Comparison of ENCODE assay signal across 10 cellular contexts in genomic region chr10:74055383-74056065, GRCh38. TPM values are rescaled to one million over a fixed set of nuclear protein-coding genes. Genes with fewer than 3 reads are reported as not detected.
DNase-seq lines count a peak whose midpoint lies in the region; ATAC-seq and TF ChIP-seq lines count a peak whose summit lies in the region.
"Had no signal": no experiment of that assay in that cellular context is flagged by ENCODE, and none has a peak within 500 bp of the region (broad histone marks: within the 10 kb centered on the region; RNA-seq: fewer than 3 reads in every experiment).

No MANE protein-coding gene starts in this region.

- H3K9me3 ChIP-seq in heart left ventricle (no peaks in the 10 kb centered on the region), lower lobe of right lung (no peaks in the 10 kb centered on the region), upper lobe of left lung (no peaks in the 10 kb centered on the region), thyroid gland (no peaks in the 10 kb centered on the region)
- H3K9me3 ChIP-seq: BLaER1 had no signal

- 69 to 73% (median 72%) methylated on average over 4 of the region's 4 CpGs for WGBS in heart left ventricle, 4 donors
- WGBS in upper lobe of left lung, 2 donors: 66 to 74% methylated on average over 4 of the region's 4 CpGs
- WGBS in thyroid gland, 2 donors: 85 to 88% methylated on average over 4 of the region's 4 CpGs

- ATAC-seq in heart left ventricle: no peak
- no peak for ATAC-seq in Right ventricle myocardium inferior
- no peak for ATAC-seq in lower lobe of right lung
- ATAC-seq in upper lobe of left lung (ENCODE audit: low FRiP score in 2 of 2): no peak

- intact Hi-C loops in heart left ventricle (cut with DNase I) (loop anchor here in 5 of 10 donors (5.0 to 10.0 kb wide), 3 partner anchors 51 to 168 kb away; partner anchors contain the start of gene VCL (in 1 of the 5)), Right ventricle myocardium inferior (cut with DNase I) (loop anchor here (5.0 kb wide), 1 partner anchor 58 kb away; the partner anchor contains the start of gene VCL), lower lobe of right lung (cut with DNase I) (no loop called here), thyroid gland (cut with DNase I) (no loop called here)
- intact Hi-C loops in activated T-helper 1 cell treated with anti-CD3 and anti-CD28 coated beads, Interleukin-12 subunit alpha, Interleukin-12 subunit beta, Interleukin-2, Interleukin-4 antibody, amounts not matched to agents 30 ng/mL and 10 ng/mL and 1 ng/mL, durations not matched to agents 14 hours and 24 hours and 36 hours (cut with micrococcal nuclease): loop anchor here (1.0 to 5.0 kb wide), 9 partner anchors 24 to 922 kb away; partner anchors contain the start of gene VCL

- DNase-seq in heart left ventricle (no peak), Right ventricle myocardium inferior (ENCODE audit: missing footprints) (no peak), lower lobe of right lung (no peak), upper lobe of left lung (no peak), thyroid gland (no peak), NCI-H1105 treated with DMSO at 0.1 percent for 48 hours (lab: John Stamatoyannopoulos, UW) (no peak), CD1c-positive myeloid dendritic cell (ENCODE audit: extremely low spot score) (no peak)
- no peak for DNase-seq in activated T-helper 1 cell treated with anti-CD3 and anti-CD28 coated beads, Interleukin-12 subunit alpha, Interleukin-12 subunit beta, Interleukin-2, Interleukin-4 antibody, amounts not matched to agents 30 ng/mL and 10 ng/mL and 1 ng/mL, durations not matched to agents 14 hours and 24 hours and 36 hours (ENCODE audit: low spot score)

- peak overlapping the region; percentile 62 for H3K4me3 Mint-ChIP-seq in activated T-helper 1 cell treated with anti-CD3 and anti-CD28 coated beads, Interleukin-12 subunit alpha, Interleukin-12 subunit beta, Interleukin-2, Interleukin-4 antibody, amounts not matched to agents 30 ng/mL and 10 ng/mL and 1 ng/mL, durations not matched to agents 14 hours and 24 hours and 36 hours
- H3K4me3 Mint-ChIP-seq: neural crest cell had no signal

- peaks cover 4% of the 10 kb centered on the region for H3K27me3 Mint-ChIP-seq in activated T-helper 1 cell treated with anti-CD3 and anti-CD28 coated beads, Interleukin-12 subunit alpha, Interleukin-12 subunit beta, Interleukin-2, Interleukin-4 antibody, amounts not matched to agents 30 ng/mL and 10 ng/mL and 1 ng/mL, durations not matched to agents 14 hours and 24 hours and 36 hours (ENCODE audit: insufficient read depth)

- H3K4me1 ChIP-seq in heart left ventricle (peaks cover 6 to 90% (median 61%) of the 10 kb centered on the region in 12 donors), lower lobe of right lung (peaks cover 50% of the 10 kb centered on the region), upper lobe of left lung (peaks cover 31 to 71% (median 48%) of the 10 kb centered on the region in 4 donors), thyroid gland (peaks cover 8 to 34% of the 10 kb centered on the region in 2 donors)

- H3K36me3 ChIP-seq in heart left ventricle (no peaks in the 10 kb centered on the region), lower lobe of right lung (no peaks in the 10 kb centered on the region), upper lobe of left lung (no peaks in the 10 kb centered on the region), thyroid gland (no peaks in the 10 kb centered on the region)

- H3K4me3 ChIP-seq in heart left ventricle (no peak overlapping the region), lower lobe of right lung (no peak overlapping the region), upper lobe of left lung (no peak overlapping the region), thyroid gland (replicated peaks in 1 of 3) (no peak overlapping the region)
- H3K4me3 ChIP-seq: BLaER1 had no signal

- TF ChIP-seq EP300 in upper lobe of left lung (IDR thresholded peaks at IDR 0.05): no peak

- H3K27ac ChIP-seq in heart left ventricle (peak overlapping the region; percentile 39 to 86 (median 66)), lower lobe of right lung (peak overlapping the region; percentile 69), upper lobe of left lung (peak overlapping the region in 3 of 4 donors; percentile 65 to 78 (median 66)), thyroid gland (no peak overlapping the region)
- H3K27ac ChIP-seq: BLaER1 had no signal

- H3K36me3 Mint-ChIP-seq in activated T-helper 1 cell treated with anti-CD3 and anti-CD28 coated beads, Interleukin-12 subunit alpha, Interleukin-12 subunit beta, Interleukin-2, Interleukin-4 antibody, amounts not matched to agents 30 ng/mL and 10 ng/mL and 1 ng/mL, durations not matched to agents 14 hours and 24 hours and 36 hours (ENCODE audit: low read depth): peaks cover 2% of the 10 kb centered on the region

- H3K27me3 ChIP-seq in heart left ventricle: no peaks in the 10 kb centered on the region
- H3K27me3 ChIP-seq in lower lobe of right lung (ENCODE audit: low read depth): no peaks in the 10 kb centered on the region
- no peaks in the 10 kb centered on the region for H3K27me3 ChIP-seq in upper lobe of left lung
- no peaks in the 10 kb centered on the region for H3K27me3 ChIP-seq in thyroid gland
- H3K27me3 ChIP-seq: BLaER1 had no signal

- no peak for TF ChIP-seq POLR2A in heart left ventricle (IDR thresholded peaks at IDR 0.05)
- no peak for TF ChIP-seq POLR2A in upper lobe of left lung (IDR thresholded peaks at IDR 0.05)
- TF ChIP-seq POLR2A in thyroid gland (IDR thresholded peaks at IDR 0.05): no peak

- H3K27ac Mint-ChIP-seq in activated T-helper 1 cell treated with anti-CD3 and anti-CD28 coated beads, Interleukin-12 subunit alpha, Interleukin-12 subunit beta, Interleukin-2, Interleukin-4 antibody, amounts not matched to agents 30 ng/mL and 10 ng/mL and 1 ng/mL, durations not matched to agents 14 hours and 24 hours and 36 hours: peak overlapping the region; percentile 82

- TF ChIP-seq CTCF in heart left ventricle (IDR thresholded peaks at IDR 0.05) (no peak), lower lobe of right lung (IDR thresholded peaks at IDR 0.05) (no peak), upper lobe of left lung (IDR thresholded peaks at IDR 0.05) (no peak), thyroid gland (IDR thresholded peaks at IDR 0.05) (no peak)

- H3K4me1 Mint-ChIP-seq in activated T-helper 1 cell treated with anti-CD3 and anti-CD28 coated beads, Interleukin-12 subunit alpha, Interleukin-12 subunit beta, Interleukin-2, Interleukin-4 antibody, amounts not matched to agents 30 ng/mL and 10 ng/mL and 1 ng/mL, durations not matched to agents 14 hours and 24 hours and 36 hours (ENCODE audit: low read depth): peaks cover 45% of the 10 kb centered on the region

- no peaks in the 10 kb centered on the region for H3K9me3 Mint-ChIP-seq in activated T-helper 1 cell treated with anti-CD3 and anti-CD28 coated beads, Interleukin-12 subunit alpha, Interleukin-12 subunit beta, Interleukin-2, Interleukin-4 antibody, amounts not matched to agents 30 ng/mL and 10 ng/mL and 1 ng/mL, durations not matched to agents 14 hours and 24 hours and 36 hours
- H3K9me3 Mint-ChIP-seq: neural crest cell had no signal

RNA-seq across cellular contexts. Expression of gene VCL, which starts 57.6 kb away (rescaled TPM):
- total RNA-seq in heart left ventricle (100 to 1,000 TPM; 215 to 543 (median 273) TPM), Right ventricle myocardium inferior (237 TPM), lower lobe of right lung (106 TPM), upper lobe of left lung (100 to 1,000 TPM in 5 of 6 donors, 10 to 100 TPM in 1; 76.5 to 214 (median 133) TPM), thyroid gland (100 to 1,000 TPM in 3 of 4 donors, 10 to 100 TPM in 1; 71.9 to 151 (median 112) TPM)
- 100 to 1,000 TPM in 1 of 2 donors, 10 to 100 TPM in 1; 84.5 to 363 TPM for polyA plus RNA-seq in heart left ventricle
- 24.4 and 26.0 TPM in 2 replicates for total RNA-seq in activated T-helper 1 cell treated with anti-CD3 and anti-CD28 coated beads, Interleukin-12 subunit alpha, Interleukin-12 subunit beta, Interleukin-2, Interleukin-4 antibody, amounts not matched to agents 30 ng/mL and 10 ng/mL and 1 ng/mL, durations not matched to agents 14 hours and 24 hours and 36 hours

Comparison
In these comparisons a context has a peak if more than half of its experiments do, and no peak if none do; other contexts are left out.
1. H3K27ac ChIP-seq: peak in heart left ventricle (12 of 12), lower lobe of right lung (single experiment) and upper lobe of left lung (3 of 4); none in thyroid gland (0 of 3).
2. intact Hi-C loops: an anchor here in Right ventricle myocardium inferior (5.0 kb wide) and activated T-helper 1 cell treated with anti-CD3 and anti-CD28 coated beads, Interleukin-12 subunit alpha, Interleukin-12 subunit beta, Interleukin-2, Interleukin-4 antibody, amounts not matched to agents 30 ng/mL and 10 ng/mL and 1 ng/mL, durations not matched to agents 14 hours and 24 hours and 36 hours (1.0 to 5.0 kb wide); none called in lower lobe of right lung and thyroid gland.